1 cellular context compared by ENCODE assay signal in genomic region chr1:15851251-15852035, GRCh38.
TF ChIP-seq lines count a peak whose summit lies in the region.

No MANE protein-coding gene starts in this region.

TF ChIP-seq in GM23338, 12 proteins besides CTCF, POLR2A, EP300 and RAD21 (continued from another document):
- TF ChIP-seq ZNF462 (CRISPR knock-in tag; IDR thresholded peaks at IDR 0.05): no peak
- TF ChIP-seq EZH2phosphoT487 (IDR thresholded peaks at IDR 0.05; ENCODE audit: unreplicated experiment): no peak
